Comparison of ENCODE assay signal across 17 cellular contexts in the genomic region with DNA sequence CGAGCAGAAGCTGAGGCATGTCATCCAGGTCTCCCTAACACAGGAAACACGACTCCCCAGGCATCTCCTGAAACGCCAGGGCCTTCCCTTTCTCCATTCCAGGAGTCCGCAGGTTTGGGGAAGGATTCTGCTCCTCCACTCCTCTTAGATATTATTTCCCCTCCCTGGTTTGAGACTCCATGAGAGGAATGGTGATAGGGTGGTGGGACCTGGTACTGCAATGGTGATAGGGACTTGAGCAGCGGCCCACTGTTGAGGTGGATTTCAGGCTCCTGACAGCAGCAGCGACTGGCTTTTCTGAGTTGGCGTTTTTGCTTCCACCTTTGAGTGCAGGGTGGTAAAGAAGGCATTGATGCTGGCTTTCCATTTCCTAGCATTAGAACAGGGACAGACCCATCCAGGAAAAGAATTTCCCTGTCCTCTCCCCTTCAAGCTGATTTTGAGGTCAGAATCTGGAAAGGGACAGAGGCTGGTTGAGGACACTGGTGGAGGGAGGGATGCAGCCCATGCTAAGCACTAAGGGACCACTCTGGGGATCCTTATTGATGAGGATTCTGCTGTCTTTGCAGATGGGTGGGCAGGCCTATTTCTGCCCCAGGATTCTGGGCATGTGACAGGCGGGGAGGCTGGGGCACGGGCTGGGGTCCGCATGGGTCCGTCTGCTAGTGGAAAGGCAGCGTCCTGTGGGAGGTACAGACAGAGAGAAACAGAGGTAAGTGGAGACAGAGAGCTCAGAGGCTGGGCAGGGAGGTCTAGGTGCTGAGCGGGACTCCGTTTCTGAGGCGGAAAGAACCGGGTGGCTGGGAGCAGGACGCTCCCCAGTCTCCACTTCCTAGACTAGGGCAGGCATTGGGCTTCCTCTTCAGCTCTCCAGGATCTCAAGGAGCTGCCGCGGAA. TPM values are rescaled to one million over a fixed set of nuclear protein-coding genes. Genes with fewer than 3 reads are reported as not detected.
A peak's percentile ranks its signal among the peaks of the same experiment; 100 is the strongest.
DNase-seq lines count a peak whose midpoint lies in the region; ATAC-seq and TF ChIP-seq lines count a peak whose summit lies in the region.
"Had no signal": no experiment of that assay in that cellular context is flagged by ENCODE, and none has a peak within 500 bp of the region (broad histone marks: within the 10 kb centered on the region; RNA-seq: fewer than 3 reads in every experiment).

No MANE protein-coding gene starts in this region.

- DNase-seq in BE2C (no peak), GM20000 (ENCODE audit: low spot score) (peak; percentile 31), mesenteric fat pad (ENCODE audit: low spot score) (peak; percentile 74), 8988T (no peak), NCI-H69 (lab: John Stamatoyannopoulos, UW) (no peak)
- DNase-seq: foreskin keratinocyte, left colon, NCI-H226, pancreas, PC-3 had no signal

- no peaks in the 10 kb centered on the region for H3K36me3 Mint-ChIP-seq in brain

- H3K9me3 ChIP-seq in BE2C = no peaks in the 10 kb centered on the region
- H3K9me3 ChIP-seq: pancreas had no signal

- H3K36me3 ChIP-seq in BE2C = no peaks in the 10 kb centered on the region
- H3K36me3 ChIP-seq: BLaER1, pancreas had no signal

- H3K4me3 ChIP-seq in BE2C (ENCODE audit: low read depth, low read length) = no peak overlapping the region
- H3K4me3 ChIP-seq: BLaER1 had no signal

- H3K4me3 Mint-ChIP-seq in brain = peak overlapping the region in 4 of 5 experiments; percentile 52 to 73 (median 72)
- H3K4me3 Mint-ChIP-seq: T-helper 2 cell treated with Interferon-gamma antibody and Interleukin-4, amounts not matched to agents 5 μg/mL and 100 μg/mL, for 36 hours had no signal

- TF ChIP-seq CTCF in BE2C (IDR thresholded peaks at IDR 0.05; ENCODE audit: low read depth, low read length) (0 out of 2 replicates have a peak, but pooled peaks have one; percentile 7), GM20000 (IDR thresholded peaks at IDR 0.05; ENCODE audit: extremely low read depth, missing control alignments) (no peak), brain (conservative IDR thresholded peaks at IDR 0.05) (peak in 1 of 2 experiments; percentile 41)

- H3K27me3 Mint-ChIP-seq in brain = peaks cover 99% of the 10 kb centered on the region

- H3K4me1 ChIP-seq in BE2C = no peaks in the 10 kb centered on the region
- H3K4me1 ChIP-seq: BLaER1, foreskin keratinocyte had no signal

- H3K4me1 Mint-ChIP-seq in brain = peaks cover 21% of the 10 kb centered on the region

- no peaks in the 10 kb centered on the region for H3K27me3 ChIP-seq in BE2C

- H3K9me3 Mint-ChIP-seq in brain = peaks cover 0 to 12% (median 0%) of the 10 kb centered on the region in 5 experiments
- H3K9me3 Mint-ChIP-seq: T-helper 2 cell treated with Interferon-gamma antibody and Interleukin-4, amounts not matched to agents 5 μg/mL and 100 μg/mL, for 36 hours had no signal

- H3K27ac Mint-ChIP-seq in brain = peak overlapping the region in 1 of 5 experiments; percentile 30
- H3K27ac Mint-ChIP-seq: T-helper 2 cell treated with Interferon-gamma antibody and Interleukin-4, amounts not matched to agents 5 μg/mL and 100 μg/mL, for 36 hours had no signal

- ATAC-seq in HG02970 (IDR thresholded peaks at IDR 0.05; ENCODE audit: low FRiP score, unreplicated experiment) (no peak), GM21528 (IDR thresholded peaks at IDR 0.05; ENCODE audit: low FRiP score, unreplicated experiment) (no peak)

RNA-seq across cellular contexts. Expression of a gene that starts 1.3 kb away (rescaled TPM):
- polyA plus RNA-seq in BE2C (2012; ENCODE audit: insufficient read depth, insufficient read length, low read depth) = 1.6 TPM
- polyA plus RNA-seq in brain (ENCODE audit: insufficient read depth, low read depth, low replicate concordance) = not detected
- 0.19 TPM for total RNA-seq in mesenteric fat pad
- total RNA-seq: activated CD8-positive, alpha-beta memory T cell treated with anti-CD3 and anti-CD28 coated beads for 36 hours; dermis microvascular lymphatic vessel endothelial cell; foreskin keratinocyte; left colon; pancreas; PC-3 had no signal
- polyA plus RNA-seq: pancreas had no signal

RNA-seq across cellular contexts. Expression of a gene that starts 51.2 kb away (rescaled TPM):
- polyA plus RNA-seq in BE2C (2012; ENCODE audit: insufficient read depth, insufficient read length, low read depth) = 107 TPM
- 5.5 TPM for polyA plus RNA-seq in brain (ENCODE audit: insufficient read depth, low read depth, low replicate concordance)
- 16.1 TPM for total RNA-seq in mesenteric fat pad
- total RNA-seq: activated CD8-positive, alpha-beta memory T cell treated with anti-CD3 and anti-CD28 coated beads for 36 hours; dermis microvascular lymphatic vessel endothelial cell; foreskin keratinocyte had no signal
- polyA plus RNA-seq: foreskin keratinocyte had no signal

Comparison
In these comparisons a context has a peak if more than half of its experiments do, and no peak if none do; other contexts are left out.
1. DNase-seq: peak in GM20000 (single experiment) and mesenteric fat pad (single experiment); none in BE2C (single experiment), 8988T (single experiment) and NCI-H69 (single experiment).